Comparison of ENCODE assay signal across 8 cellular contexts in genomic region chr4:15469402-15470148, GRCh38. TPM values are rescaled to one million over a fixed set of nuclear protein-coding genes. Genes with fewer than 3 reads are reported as not detected.
DNase-seq lines count a peak whose midpoint lies in the region; ATAC-seq, FAIRE-seq and TF ChIP-seq lines count a peak whose summit lies in the region.

Gene CC2D2A (plus strand): TSS chr4:15469882. CDS start chr4:15475933, 6,051 bp downstream.

- H4K20me1 ChIP-seq in HepG2 (ENCODE audit: insufficient read depth, low read length) = no peaks in the 10 kb centered on the region

- TF ChIP-seq CTCF in HepG2 (CRISPR knock-in tag; IDR thresholded peaks at IDR 0.05) = no peak

- H3K79me2 ChIP-seq in HepG2 (ENCODE audit: insufficient read depth, low read length) = no peaks in the 10 kb centered on the region

- H3K27ac ChIP-seq in HepG2 (ENCODE audit: extremely low read length, insufficient read depth, low read length) (no peak within 1 kb of the TSS), stomach smooth muscle (ENCODE audit: low read length) (peak within 1 kb of the TSS; percentile 64)

- in situ Hi-C loops in HepG2 (cut with HindIII; ENCODE audit: extremely low pct_ligation_motif_present, low pct_unique_long_range_greater_than_20kb) = no loop called here

- no peak within 1 kb of the TSS for H2AFZ ChIP-seq in HepG2 (ENCODE audit: low read length)

- peaks cover 0 to 15% of the 10 kb centered on the region in 2 experiments; a peak in 1 of 5 replicates for H3K27me3 ChIP-seq in HepG2 (ENCODE audit: control insufficient read depth in 1 of 2, insufficient read depth in 2 of 2, low read length in 2 of 2)
- no peaks in the 10 kb centered on the region for H3K27me3 ChIP-seq in stomach smooth muscle (ENCODE audit: control insufficient read depth in 1 of 2, insufficient read depth in 2 of 2, low read length in 2 of 2)

- POLR2A ChIA-PET in HepG2 (lab: Yijun Ruan, JAX) = interaction anchor here (1.0 kb wide), 1 partner anchor 10 kb away, joined by 4 read pairs; no protein-coding TSS in a partner anchor

- H3K36me3 ChIP-seq in HepG2 (replicated peaks in 1 of 2; ENCODE audit: control insufficient read depth in 1 of 2, insufficient read depth in 2 of 2, low read length in 2 of 2) (no peaks in the 10 kb centered on the region), stomach smooth muscle (ENCODE audit: control insufficient read depth in 2 of 2, insufficient read depth in 2 of 2, low read length in 2 of 2) (no peaks in the 10 kb centered on the region)

- H3K9ac ChIP-seq in HepG2 (ENCODE audit: insufficient read depth, low read depth, low read length) = no peak within 1 kb of the TSS
- H3K9ac ChIP-seq in stomach smooth muscle (ENCODE audit: low read length in 2 of 2) = peak within 1 kb of the TSS; percentile 52 to 74

- FAIRE-seq in HepG2 (lab: Jason Lieb, UNC) = no peak

- H3K4me1 ChIP-seq in HepG2 (ENCODE audit: insufficient read depth, low read length) (no peaks in the 10 kb centered on the region), stomach smooth muscle (ENCODE audit: control insufficient read depth, insufficient read depth, low read length) (peaks cover 2% of the 10 kb centered on the region)

- H3K9me3 ChIP-seq in HepG2 (ENCODE audit: low read length) (no peaks in the 10 kb centered on the region), stomach smooth muscle (ENCODE audit: control insufficient read depth in 2 of 2, low read length in 2 of 2) (no peaks in the 10 kb centered on the region)

- CTCF ChIA-PET in HepG2 (lab: Yijun Ruan, JAX; ENCODE audit: low intra/inter-chr PET ratio, low total read pairs) = no interaction called here

- no peak for TF ChIP-seq RAD21 in HepG2 (CRISPR knock-in tag; IDR thresholded peaks at IDR 0.05)

- H3K4me2 ChIP-seq in HepG2 (ENCODE audit: low read depth, low read length) = peak within 1 kb of the TSS; percentile 59

- peak; percentile 51; the same call in 2 of the 3 replicates for ATAC-seq in HepG2
- ATAC-seq in HG03469 (IDR thresholded peaks at IDR 0.05; ENCODE audit: unreplicated experiment) = no peak
- ATAC-seq in HG02981 (IDR thresholded peaks at IDR 0.05; ENCODE audit: unreplicated experiment) = no peak

- peak within 1 kb of the TSS in 1 of 3 experiments; percentile 26; a peak in 1 of 6 replicates for H3K4me3 ChIP-seq in HepG2 (replicated peaks in 1 of 3; ENCODE audit: insufficient read depth in 1 of 3, low read depth in 2 of 3, low read length in 3 of 3)
- peak within 1 kb of the TSS; percentile 72 to 91 for H3K4me3 ChIP-seq in stomach smooth muscle (ENCODE audit: low read length in 2 of 2)

- no TSS peak for BruUV-seq in HepG2 (replicated peaks; lab: Mats Ljungman, UMichigan)

- TF ChIP-seq POLR2A in HepG2 (IDR thresholded peaks at IDR 0.05; ENCODE audit: insufficient read depth in 1 of 2, low read depth in 2 of 2, low read length in 2 of 2) = no peak

- peak; percentile 80 for DNase-seq in ELF-1 (ENCODE audit: low read depth, low spot score)
- DNase-seq in NCI-H69 (lab: John Stamatoyannopoulos, UW) = peak; percentile 46
- DNase-seq in dermis blood vessel endothelial cell = peak; percentile 58
- no peak for DNase-seq in HepG2 (ENCODE audit: low spot score)
- no peak for DNase-seq in NCI-H2171 treated with DMSO at 0.1 percent for 48 hours (lab: John Stamatoyannopoulos, UW)

- TF ChIP-seq EP300 in HepG2 (IDR thresholded peaks at IDR 0.05; ENCODE audit: low read depth in 2 of 2, low read length in 2 of 2) (no peak), HepG2 (CRISPR knock-in tag; IDR thresholded peaks at IDR 0.05; ENCODE audit: borderline replicate concordance) (no peak)

- WGBS in HepG2 (ENCODE audit: low lambda C conversion rate) = under 1% methylated on average over 11 of the region's 15 CpGs

- intact Hi-C loops in HepG2 (cut with micrococcal nuclease; ENCODE audit: unreplicated experiment) = loop anchor here (10.0 kb wide), 1 partner anchor 795 kb away; no protein-coding TSS in a partner anchor

TF ChIP-seq in HepG2, 621 proteins besides CTCF, POLR2A, EP300 and RAD21:
- TF ChIP-seq ZBTB33 (CRISPR knock-in tag; IDR thresholded peaks at IDR 0.05) = no peak
- no peak for TF ChIP-seq ZNF256 (CRISPR knock-in tag; conservative IDR thresholded peaks at IDR 0.05)
- no peak for TF ChIP-seq CBX1 (IDR thresholded peaks at IDR 0.05; ENCODE audit: low read depth)
- TF ChIP-seq NCOA1 (CRISPR knock-in tag; IDR thresholded peaks at IDR 0.05) = no peak
- TF ChIP-seq REXO4 (CRISPR knock-in tag; IDR thresholded peaks at IDR 0.05; ENCODE audit: borderline replicate concordance) = no peak
- TF ChIP-seq FIP1L1 (IDR thresholded peaks at IDR 0.05; ENCODE audit: borderline replicate concordance, insufficient read depth, low read depth, low read length) = no peak
- TF ChIP-seq ZNF362 (CRISPR knock-in tag; IDR thresholded peaks at IDR 0.05; ENCODE audit: borderline replicate concordance) = peak; percentile 43; the same call in 1 of the 2 replicates
- TF ChIP-seq ZFP91 (CRISPR knock-in tag; IDR thresholded peaks at IDR 0.05; ENCODE audit: borderline replicate concordance) = peak; percentile 27; the same call in 1 of the 2 replicates
- no peak for TF ChIP-seq ZKSCAN1 (IDR thresholded peaks at IDR 0.05; ENCODE audit: low read length)
- TF ChIP-seq HNF4G (IDR thresholded peaks at IDR 0.05; ENCODE audit: borderline replicate concordance, low read depth, low read length) = no peak
- no peak for TF ChIP-seq HNF4G (CRISPR knock-in tag; IDR thresholded peaks at IDR 0.05; ENCODE audit: borderline replicate concordance, low read depth)

RNA-seq across cellular contexts. Expression of gene CC2D2A, which starts in this region (rescaled TPM):
- total RNA-seq in dermis blood vessel endothelial cell (7.8 and 9.3 TPM in 2 replicates), HepG2 (2016; rRNA removed; fragmentation: Illumina TruSeq; extraction: Trizol) (6.5 and 7.2 TPM in 2 replicates)
- 1.8 and 1.9 TPM in 2 replicates for total RNA-seq in HepG2 (2016; cell fraction: cytosol; rRNA removed; fragmentation: Illumina TruSeq; extraction: Trizol; ENCODE audit: low read depth)
- total RNA-seq in HepG2 (2016; cell fraction: insoluble cytoplasmic fraction; rRNA removed; fragmentation: Illumina TruSeq; extraction: Trizol) = 7.4 and 8.8 TPM in 2 replicates
- 3.2 and 3.5 TPM in 2 replicates for total RNA-seq in HepG2 (2016; cell fraction: membrane; rRNA removed; fragmentation: Illumina TruSeq; extraction: Trizol)
- 8.4 and 12.6 TPM in 2 replicates for total RNA-seq in HepG2 (2016; cell fraction: nucleus; rRNA removed; fragmentation: Illumina TruSeq; extraction: Trizol)
- polyA plus RNA-seq in HepG2 (2011; rRNA removed) = 2.4 and 4.2 TPM in 2 replicates
- 1.4 and 3.5 TPM in 2 replicates for polyA plus RNA-seq in HepG2 (2011; cell fraction: cytosol; rRNA removed)
- 5.0 and 6.6 TPM in 2 replicates for polyA plus RNA-seq in HepG2 (2011; cell fraction: nucleus; rRNA removed)
- polyA plus RNA-seq in HepG2 (2012) = 2.4 and 4.9 TPM in 2 replicates
- polyA plus RNA-seq in HepG2 (2016; cell fraction: cytosol; fragmentation: Illumina TruSeq; extraction: Trizol; ENCODE audit: low read depth) = 1.2 TPM in 2 replicates
- 6.8 and 6.9 TPM in 2 replicates for polyA plus RNA-seq in HepG2 (2016; cell fraction: insoluble cytoplasmic fraction; fragmentation: Illumina TruSeq; extraction: Trizol; ENCODE audit: low read depth)
- polyA plus RNA-seq in HepG2 (2016; cell fraction: membrane; fragmentation: Illumina TruSeq; extraction: Trizol; ENCODE audit: low read depth) = 1.3 and 2.0 TPM in 2 replicates
- polyA plus RNA-seq in HepG2 (2016; cell fraction: nucleus; fragmentation: Illumina TruSeq; extraction: Trizol; ENCODE audit: insufficient read depth, low read depth) = 9.0 and 12.6 TPM in 2 replicates
- 2.0 and 7.9 TPM in 2 replicates for polyA minus RNA-seq in HepG2 (2011; rRNA and poly(A)+ RNA removed; ENCODE audit: low replicate concordance)
- 2.5 and 2.9 TPM in 2 replicates for polyA minus RNA-seq in HepG2 (2011; cell fraction: cytosol; rRNA and poly(A)+ RNA removed)
- 8.5 and 10.7 TPM in 2 replicates for polyA minus RNA-seq in HepG2 (2011; cell fraction: nucleus; rRNA and poly(A)+ RNA removed)

Comparison
In these comparisons a context has a peak if more than half of its experiments do, and no peak if none do; other contexts are left out.
1. DNase-seq: peak in ELF-1 (single experiment), NCI-H69 (single experiment) and dermis blood vessel endothelial cell (single experiment); none in HepG2 (single experiment) and NCI-H2171 treated with DMSO at 0.1 percent for 48 hours (single experiment).